Comparison of ENCODE assay signal across 9 cellular contexts in genomic region chr1:214660900-214661299, GRCh38. TPM values are rescaled to one million over a fixed set of nuclear protein-coding genes. Genes with fewer than 3 reads are reported as not detected.
A peak's percentile ranks its signal among the peaks of the same experiment; 100 is the strongest.
DNase-seq lines count a peak whose midpoint lies in the region; ATAC-seq and FAIRE-seq lines count a peak whose summit lies in the region.
"Had no signal": no experiment of that assay in that cellular context is flagged by ENCODE, and none has a peak within 500 bp of the region (broad histone marks: within the 10 kb centered on the region; RNA-seq: fewer than 3 reads in every experiment).

No MANE protein-coding gene starts in this region.

- no peaks in the 10 kb centered on the region for H3K9me3 Mint-ChIP-seq in activated CD4-positive, alpha-beta T cell treated with anti-CD3 and anti-CD28 coated beads for 36 hours (ENCODE audit: low read depth)
- H3K9me3 Mint-ChIP-seq in activated naive CD8-positive, alpha-beta T cell treated with anti-CD3 and anti-CD28 coated beads for 36 hours: no peaks in the 10 kb centered on the region
- H3K9me3 Mint-ChIP-seq: activated CD8-positive, alpha-beta T cell treated with anti-CD3 and anti-CD28 coated beads for 36 hours had no signal

- peak; percentile 90 for FAIRE-seq in islet of Langerhans (lab: Jason Lieb, UNC)

- H3K4me3 Mint-ChIP-seq in activated CD4-positive, alpha-beta T cell treated with anti-CD3 and anti-CD28 coated beads for 36 hours: no peak overlapping the region
- no peak overlapping the region for H3K4me3 Mint-ChIP-seq in activated naive CD8-positive, alpha-beta T cell treated with anti-CD3 and anti-CD28 coated beads for 36 hours
- H3K4me3 Mint-ChIP-seq: activated CD8-positive, alpha-beta T cell treated with anti-CD3 and anti-CD28 coated beads for 36 hours had no signal

- peak; percentile 45 for DNase-seq in activated CD4-positive, alpha-beta T cell treated with anti-CD3 and anti-CD28 coated beads for 36 hours
- no peak for DNase-seq in activated CD4-positive, alpha-beta T cell treated with anti-CD3 and anti-CD28 coated beads for 1 hour
- DNase-seq in amniotic epithelial cell (ENCODE audit: low read depth) (peak; percentile 94), substantia nigra (lab: John Stamatoyannopoulos, UW) (peak in 33 of 49 donors; percentile 0 to 63 (median 22))
- DNase-seq in activated naive CD8-positive, alpha-beta T cell treated with anti-CD3 and anti-CD28 coated beads for 36 hours: no peak
- DNase-seq: activated CD8-positive, alpha-beta T cell treated with anti-CD3 and anti-CD28 coated beads for 36 hours had no signal

- intact Hi-C loops in activated CD4-positive, alpha-beta T cell treated with anti-CD3 and anti-CD28 coated beads for 36 hours (cut with DNase I, micrococcal nuclease): loop anchor here in 1 of 2 experiments (10.0 kb wide), 1 partner anchor 864 kb away; no protein-coding TSS in a partner anchor

- ATAC-seq in activated CD4-positive, alpha-beta T cell treated with anti-CD3 and anti-CD28 coated beads for 36 hours: no peak
- ATAC-seq in GM21717 (IDR thresholded peaks at IDR 0.05; ENCODE audit: unreplicated experiment): no peak
- ATAC-seq in GM21619 (IDR thresholded peaks at IDR 0.05; ENCODE audit: unreplicated experiment): no peak
- ATAC-seq: activated CD8-positive, alpha-beta T cell treated with anti-CD3 and anti-CD28 coated beads for 36 hours had no signal

- H3K27me3 Mint-ChIP-seq in activated CD4-positive, alpha-beta T cell treated with anti-CD3 and anti-CD28 coated beads for 36 hours: no peaks in the 10 kb centered on the region
- H3K27me3 Mint-ChIP-seq in activated naive CD8-positive, alpha-beta T cell treated with anti-CD3 and anti-CD28 coated beads for 36 hours: no peaks in the 10 kb centered on the region
- H3K27me3 Mint-ChIP-seq: activated CD8-positive, alpha-beta T cell treated with anti-CD3 and anti-CD28 coated beads for 36 hours had no signal

- peaks cover 2% of the 10 kb centered on the region for H3K4me1 Mint-ChIP-seq in activated CD4-positive, alpha-beta T cell treated with anti-CD3 and anti-CD28 coated beads for 36 hours
- H3K4me1 Mint-ChIP-seq in activated naive CD8-positive, alpha-beta T cell treated with anti-CD3 and anti-CD28 coated beads for 36 hours: no peaks in the 10 kb centered on the region

- no peak overlapping the region for H3K27ac Mint-ChIP-seq in activated CD4-positive, alpha-beta T cell treated with anti-CD3 and anti-CD28 coated beads for 36 hours
- no peak overlapping the region for H3K27ac Mint-ChIP-seq in activated naive CD8-positive, alpha-beta T cell treated with anti-CD3 and anti-CD28 coated beads for 36 hours
- H3K27ac Mint-ChIP-seq: activated CD8-positive, alpha-beta T cell treated with anti-CD3 and anti-CD28 coated beads for 36 hours had no signal

- H3K36me3 Mint-ChIP-seq in activated CD4-positive, alpha-beta T cell treated with anti-CD3 and anti-CD28 coated beads for 36 hours (ENCODE audit: low read depth): peaks cover 63% of the 10 kb centered on the region
- peaks cover 67% of the 10 kb centered on the region for H3K36me3 Mint-ChIP-seq in activated naive CD8-positive, alpha-beta T cell treated with anti-CD3 and anti-CD28 coated beads for 36 hours

- POLR2A ChIA-PET in activated CD4-positive, alpha-beta T cell treated with anti-CD3 and anti-CD28 coated beads for 36 hours (lab: Charles Lee): no interaction called here

- CTCF ChIA-PET in activated CD4-positive, alpha-beta T cell treated with anti-CD3 and anti-CD28 coated beads for 36 hours (lab: Charles Lee): interaction anchor here (0.5 to 1.6 kb wide), 6 partner anchors 18 to 1155 kb away, joined by 3 to 4 read pairs (median 3); no protein-coding TSS in a partner anchor

- no peak overlapping the region for H3K27ac ChIP-seq in substantia nigra (ENCODE audit: low read depth, low read length, poor library complexity, severe bottlenecking)

RNA-seq across cellular contexts. Expression of gene CENPF, which starts 57.9 kb away (rescaled TPM):
- 100 to 1,000 TPM; 102 to 107 TPM for total RNA-seq in activated CD4-positive, alpha-beta T cell treated with anti-CD3 and anti-CD28 coated beads for 36 hours
- total RNA-seq in activated naive CD8-positive, alpha-beta T cell treated with anti-CD3 and anti-CD28 coated beads for 36 hours: 10 to 100 TPM; 70.6 to 79.4 TPM

Comparison
In these comparisons a context has a peak if more than half of its experiments do, and no peak if none do; other contexts are left out.
1. DNase-seq: peak in activated CD4-positive, alpha-beta T cell treated with anti-CD3 and anti-CD28 coated beads for 36 hours (single experiment), amniotic epithelial cell (single experiment) and substantia nigra (33 of 49); none in activated CD4-positive, alpha-beta T cell treated with anti-CD3 and anti-CD28 coated beads for 1 hour (single experiment) and activated naive CD8-positive, alpha-beta T cell treated with anti-CD3 and anti-CD28 coated beads for 36 hours (single experiment).